Comparison of ENCODE assay signal across 8 cellular contexts in the genomic region with DNA sequence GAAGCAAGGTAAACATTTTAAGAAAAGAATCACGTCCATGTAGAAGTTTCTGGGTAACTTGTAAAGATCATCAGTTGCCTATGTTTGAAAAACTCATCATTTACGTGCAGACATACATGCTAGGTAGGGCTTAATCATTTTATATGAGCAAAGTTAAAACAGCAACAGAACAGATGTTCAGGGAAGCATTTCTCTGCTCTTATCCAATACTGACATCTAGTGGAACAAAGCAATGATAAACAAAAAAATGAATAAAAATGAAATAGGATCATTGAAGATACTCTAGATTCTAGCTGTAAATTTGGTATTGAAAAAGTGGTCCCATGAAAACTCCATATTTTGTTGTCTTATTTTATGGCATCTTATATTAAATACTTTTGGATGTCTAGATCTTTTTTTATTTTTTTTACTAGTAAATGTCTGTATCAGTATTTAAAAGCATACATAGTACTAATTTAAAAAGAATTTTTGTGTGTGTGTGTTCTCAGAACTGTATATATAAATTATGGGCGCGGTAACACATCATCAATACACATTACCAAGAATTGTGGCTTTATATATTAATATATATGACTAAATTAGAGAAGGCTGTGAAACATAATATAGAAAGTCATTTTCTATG.
DNase-seq lines count a peak whose midpoint lies in the region; FAIRE-seq and TF ChIP-seq lines count a peak whose summit lies in the region.

No MANE protein-coding gene starts in this region.

- TF ChIP-seq CTCF in DOHH2 (IDR thresholded peaks at IDR 0.05; ENCODE audit: low read depth, low read length, poor library complexity, severe bottlenecking), result peak; percentile 53
- peak; percentile 78 for TF ChIP-seq CTCF in PC-9 (conservative IDR thresholded peaks at IDR 0.05)
- peak; percentile 70 for TF ChIP-seq CTCF in fibroblast of mammary gland (conservative IDR thresholded peaks at IDR 0.05; ENCODE audit: control insufficient read depth, insufficient read depth, low read depth, low read length)
- peak; percentile 54 to 62 for TF ChIP-seq CTCF in tibial artery (IDR thresholded peaks at IDR 0.05)

- no TSS peak for BruUV-seq in PC-9 (replicated peaks; lab: Mats Ljungman, UMichigan)

- POLR2A ChIA-PET in PC-9 (lab: Charles Lee; ENCODE audit: unreplicated experiment), result no interaction called here

- no peak overlapping the region for H2AFZ ChIP-seq in PC-9

- CTCF ChIA-PET in PC-9 (lab: Charles Lee), result no interaction called here

- H4K20me1 ChIP-seq in DOHH2 (ENCODE audit: control insufficient read depth, insufficient read depth, low read depth, low read length) (no peaks in the 10 kb centered on the region), PC-9 (ENCODE audit: insufficient read depth) (no peaks in the 10 kb centered on the region)

- H3K36me3 ChIP-seq in DOHH2 (ENCODE audit: control insufficient read depth, low read length) (no peaks in the 10 kb centered on the region), PC-9 (ENCODE audit: low read depth) (no peaks in the 10 kb centered on the region), tibial artery (no peaks in the 10 kb centered on the region)
- no peaks in the 10 kb centered on the region for H3K36me3 ChIP-seq in effector memory CD4-positive, alpha-beta T cell (ENCODE audit: control insufficient read depth, insufficient read depth, low read length)

- no peak overlapping the region for H3K4me2 ChIP-seq in DOHH2 (ENCODE audit: low read length)
- H3K4me2 ChIP-seq in PC-9, result no peak overlapping the region

- intact Hi-C loops in PC-9 (cut with micrococcal nuclease; ENCODE audit: unreplicated experiment) (loop anchor here (1.0 kb wide), 2 partner anchors 333 to 831 kb away; no protein-coding TSS in a partner anchor), tibial artery (cut with DNase I; ENCODE audit: low total_unique reads) (no loop called here)

- FAIRE-seq in HTR-8/SVneo (lab: Jason Lieb, UNC), result peak; percentile 89

- H3K4me1 ChIP-seq in DOHH2 (ENCODE audit: control insufficient read depth, low read length), result no peaks in the 10 kb centered on the region
- H3K4me1 ChIP-seq in PC-9 (replicated peaks; ENCODE audit: insufficient read depth), result no peaks in the 10 kb centered on the region
- H3K4me1 ChIP-seq in tibial artery, result no peaks in the 10 kb centered on the region
- H3K4me1 ChIP-seq in effector memory CD4-positive, alpha-beta T cell (ENCODE audit: control insufficient read depth, insufficient read depth, low read length, poor library complexity, severe bottlenecking), result no peaks in the 10 kb centered on the region

- H3K27ac ChIP-seq in DOHH2 (ENCODE audit: low read depth, low read length) (no peak overlapping the region), PC-9 (no peak overlapping the region), tibial artery (no peak overlapping the region)
- H3K27ac ChIP-seq in effector memory CD4-positive, alpha-beta T cell (ENCODE audit: insufficient read depth, low read length, poor library complexity, severe bottlenecking), result no peak overlapping the region

- DNase-seq in HTR-8/SVneo (ENCODE audit: insufficient read length, low spot score) (peak; percentile 47), PC-9 (no peak), fibroblast of mammary gland (ENCODE audit: low read depth) (peak; percentile 59), tibial artery (no peak), GM19238 (ENCODE audit: insufficient read length, low spot score) (no peak)
- DNase-seq in activated T-cell treated with anti-CD3 and anti-CD28 coated beads, Interleukin-2, amount 50 U/mL, for 48 hours, result no peak
- DNase-seq in effector memory CD4-positive, alpha-beta T cell, result no peak

- H3K9me3 ChIP-seq in DOHH2 (ENCODE audit: control insufficient read depth, insufficient read depth, low read length) (no peaks in the 10 kb centered on the region), PC-9 (ENCODE audit: insufficient read depth, low read depth) (no peaks in the 10 kb centered on the region), tibial artery (no peaks in the 10 kb centered on the region)
- H3K9me3 ChIP-seq in effector memory CD4-positive, alpha-beta T cell (ENCODE audit: control insufficient read depth, low read length), result no peaks in the 10 kb centered on the region

- H3K9me2 ChIP-seq in DOHH2 (replicated peaks; ENCODE audit: control insufficient read depth, low read length) (no peaks in the 10 kb centered on the region), PC-9 (ENCODE audit: insufficient read depth) (no peaks in the 10 kb centered on the region)

- no peaks in the 10 kb centered on the region for H3K27me3 ChIP-seq in DOHH2 (ENCODE audit: control insufficient read depth, low read length)
- H3K27me3 ChIP-seq in PC-9 (ENCODE audit: insufficient read depth, low read depth), result no peaks in the 10 kb centered on the region
- no peaks in the 10 kb centered on the region for H3K27me3 ChIP-seq in tibial artery
- H3K27me3 ChIP-seq in effector memory CD4-positive, alpha-beta T cell (replicated peaks; ENCODE audit: control insufficient read depth, insufficient read depth, low read length, poor library complexity, severe bottlenecking), result no peaks in the 10 kb centered on the region

- H3K79me2 ChIP-seq in DOHH2 (ENCODE audit: control insufficient read depth, low read length) (no peaks in the 10 kb centered on the region), PC-9 (ENCODE audit: low read depth) (no peaks in the 10 kb centered on the region)

- no peaks in the 10 kb centered on the region for H3F3A ChIP-seq in DOHH2 (ENCODE audit: control insufficient read depth, insufficient read depth)
- no peaks in the 10 kb centered on the region for H3F3A ChIP-seq in PC-9 (ENCODE audit: insufficient read depth, low read depth)

- H3K4me3 ChIP-seq in DOHH2 (ENCODE audit: low read length) (no peak overlapping the region), PC-9 (no peak overlapping the region), fibroblast of mammary gland (ENCODE audit: control insufficient read depth, low read depth, low read length) (no peak overlapping the region), tibial artery (no peak overlapping the region)
- no peak overlapping the region for H3K4me3 ChIP-seq in effector memory CD4-positive, alpha-beta T cell (ENCODE audit: insufficient read depth, low read depth, low read length, poor library complexity, severe bottlenecking)

Comparison
In these comparisons a context has a peak if more than half of its experiments do, and no peak if none do; other contexts are left out.
1. DNase-seq: peak in HTR-8/SVneo (single experiment) and fibroblast of mammary gland (single experiment); none in PC-9 (0 of 2), tibial artery (0 of 2), activated T-cell treated with anti-CD3 and anti-CD28 coated beads, Interleukin-2, amount 50 U/mL, for 48 hours (0 of 2), effector memory CD4-positive, alpha-beta T cell (0 of 3) and GM19238 (single experiment).
2. Peak in every context shown above with its lines, with median percentiles within 50 percentile points of each other: CTCF ChIP-seq.